Comparison of ENCODE assay signal across 9 cellular contexts in the genomic region with DNA sequence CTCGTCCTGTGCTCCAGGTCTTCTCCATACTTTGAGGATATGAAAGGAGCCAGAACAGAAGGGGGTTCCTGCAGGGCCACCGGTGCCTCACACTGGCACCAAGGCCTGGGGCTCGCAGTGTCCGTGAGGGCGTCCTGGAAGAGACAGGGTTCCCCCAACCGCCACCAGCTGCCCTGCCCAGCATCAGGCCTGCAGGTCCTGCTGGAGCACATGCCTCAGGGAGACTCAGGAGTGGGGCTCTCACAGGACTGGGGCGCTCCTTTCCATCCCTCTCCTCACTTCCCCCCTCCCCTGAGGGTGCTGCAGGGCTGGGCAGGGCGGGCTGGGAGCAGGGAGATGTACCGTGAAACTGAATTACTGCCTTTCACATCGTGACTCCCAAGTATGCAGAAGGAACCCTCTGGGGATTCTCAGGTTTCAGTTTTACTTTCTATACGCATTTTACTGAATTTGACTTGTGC. TPM values are rescaled to one million over a fixed set of nuclear protein-coding genes. Genes with fewer than 3 reads are reported as not detected.
A peak's percentile ranks its signal among the peaks of the same experiment; 100 is the strongest.
DNase-seq lines count a peak whose midpoint lies in the region; ATAC-seq lines count a peak whose summit lies in the region.
"Had no signal": no experiment of that assay in that cellular context is flagged by ENCODE, and none has a peak within 500 bp of the region (broad histone marks: within the 10 kb centered on the region; RNA-seq: fewer than 3 reads in every experiment).

No MANE protein-coding gene starts in this region.

- intact Hi-C loops in left cardiac atrium (cut with DNase I), result no loop called here

- DNase-seq in NCI-H1436 treated with DMSO at 0.1 percent for 48 hours (lab: John Stamatoyannopoulos, UW) (peak; percentile 64), mucosa of gallbladder (ENCODE audit: low spot score) (peak; percentile 3), NCI-H524 treated with DMSO at 0.1 percent for 48 hours (lab: John Stamatoyannopoulos, UW) (no peak), NCI-H2227 treated with DMSO at 0.1 percent for 48 hours (lab: John Stamatoyannopoulos, UW) (no peak), left cardiac atrium (no peak)
- no peak for DNase-seq in stimulated activated naive CD4-positive, alpha-beta T cell treated with Interleukin-2 at 50 U/mL for 16 hours (lab: John Stamatoyannopoulos, UW)
- DNase-seq: Right ventricle myocardium superior had no signal

- ATAC-seq in GM18511 (IDR thresholded peaks at IDR 0.05; ENCODE audit: unreplicated experiment) (peak; percentile 87), GM21825 (IDR thresholded peaks at IDR 0.05; ENCODE audit: unreplicated experiment) (peak; percentile 52), left cardiac atrium (no peak)

RNA-seq across cellular contexts. Expression of gene CEP72, which starts 31.7 kb away (rescaled TPM):
- total RNA-seq in mucosa of gallbladder, result 26.7 TPM
- total RNA-seq in left cardiac atrium, result 1 to 10 TPM; 1.4 to 2.5 TPM

RNA-seq across cellular contexts. Expression of gene TPPP, which starts 49.3 kb away (rescaled TPM):
- 9.9 TPM for total RNA-seq in mucosa of gallbladder
- 10 to 100 TPM; 15.5 to 25.0 TPM for total RNA-seq in left cardiac atrium

Comparison
In these comparisons a context has a peak if more than half of its experiments do, and no peak if none do; other contexts are left out.
1. ATAC-seq: peak in GM18511 (single experiment) and GM21825 (single experiment); none in left cardiac atrium (0 of 2).
2. DNase-seq: peak in NCI-H1436 treated with DMSO at 0.1 percent for 48 hours (single experiment) and mucosa of gallbladder (single experiment); none in stimulated activated naive CD4-positive, alpha-beta T cell treated with Interleukin-2 at 50 U/mL for 16 hours (single experiment), NCI-H524 treated with DMSO at 0.1 percent for 48 hours (single experiment), NCI-H2227 treated with DMSO at 0.1 percent for 48 hours (single experiment) and left cardiac atrium (single experiment).